In genomic region chr22:39098576-39098975, GRCh38 we compare ENCODE assay signal across 17 cellular contexts. TPM values are rescaled to one million over a fixed set of nuclear protein-coding genes. Genes with fewer than 3 reads are reported as not detected.
DNase-seq lines count a peak whose midpoint lies in the region; ATAC-seq and TF ChIP-seq lines count a peak whose summit lies in the region.
"Had no signal": no experiment of that assay in that cellular context is flagged by ENCODE, and none has a peak within 500 bp of the region (broad histone marks: within the 10 kb centered on the region; RNA-seq: fewer than 3 reads in every experiment).

No MANE protein-coding gene starts in this region.

- H3K4me3 Mint-ChIP-seq in activated naive CD4-positive, alpha-beta T cell treated with anti-CD3 and anti-CD28 coated beads for 36 hours: peak overlapping the region; percentile 9
- peak overlapping the region; percentile 79 to 82 for H3K4me3 Mint-ChIP-seq in effector memory CD8-positive, alpha-beta T cell
- peak overlapping the region; percentile 71 to 85 for H3K4me3 Mint-ChIP-seq in stimulated activated naive CD8-positive, alpha-beta T cell treated with anti-CD3 and anti-CD28 coated beads, Interleukin-15, amount 100 ng/mL, for 72 hours

- no peak for ATAC-seq in effector memory CD8-positive, alpha-beta T cell (replicated peaks)
- ATAC-seq in stimulated activated naive CD8-positive, alpha-beta T cell treated with anti-CD3 and anti-CD28 coated beads, Interleukin-15, amount 100 ng/mL, for 72 hours: no peak
- ATAC-seq: body of pancreas had no signal

- no peaks in the 10 kb centered on the region for H3K27me3 ChIP-seq in PC-9 (ENCODE audit: insufficient read depth, low read depth)
- H3K27me3 ChIP-seq in SK-N-SH (ENCODE audit: insufficient read depth): no peaks in the 10 kb centered on the region
- H3K27me3 ChIP-seq: body of pancreas, esophagus squamous epithelium, pancreas had no signal

- no peaks in the 10 kb centered on the region for H3K9me3 ChIP-seq in PC-9 (ENCODE audit: insufficient read depth, low read depth)
- no peaks in the 10 kb centered on the region for H3K9me3 ChIP-seq in SK-N-SH
- H3K9me3 ChIP-seq: body of pancreas, esophagus squamous epithelium, pancreas had no signal

- no peak overlapping the region for H3K4me3 ChIP-seq in PC-9
- H3K4me3 ChIP-seq in SK-N-SH (ENCODE audit: low read depth in 2 of 2, low read length in 1 of 2): no peak overlapping the region
- H3K4me3 ChIP-seq: body of pancreas, esophagus squamous epithelium, pancreas had no signal

- H2AFZ ChIP-seq in PC-9 (no peak overlapping the region), SK-N-SH (ENCODE audit: low read depth) (no peak overlapping the region)

- DNase-seq in activated naive CD4-positive, alpha-beta T cell treated with anti-CD3 and anti-CD28 coated beads for 36 hours: no peak
- no peak for DNase-seq in activated naive CD4-positive, alpha-beta T cell treated with anti-CD3 and anti-CD28 coated beads, Interleukin-2, amount 50 U/mL, for 16 hours
- DNase-seq in PC-9: no peak
- DNase-seq in effector memory CD8-positive, alpha-beta T cell: no peak
- DNase-seq in stimulated activated naive CD8-positive, alpha-beta T cell treated with anti-CD3 and anti-CD28 coated beads, Interleukin-15, amount 100 ng/mL, for 72 hours: no peak
- no peak for DNase-seq in nucleus accumbens (lab: John Stamatoyannopoulos, UW)
- no peak for DNase-seq in NCI-H69 (lab: John Stamatoyannopoulos, UW)
- DNase-seq in SK-N-SH: no peak
- DNase-seq: activated CD4-positive, alpha-beta T cell treated with anti-CD3 and anti-CD28 coated beads for 1 hour; activated gamma-delta T cell; body of pancreas; esophagus squamous epithelium; GF-D8; pancreas; RPMI8226 had no signal

- no TSS peak for BruUV-seq in PC-9 (replicated peaks; lab: Mats Ljungman, UMichigan)

- no peaks in the 10 kb centered on the region for H4K20me1 ChIP-seq in PC-9 (ENCODE audit: insufficient read depth)
- no peaks in the 10 kb centered on the region for H4K20me1 ChIP-seq in SK-N-SH (ENCODE audit: insufficient read depth)

- peaks cover 64% of the 10 kb centered on the region for H3K4me1 Mint-ChIP-seq in activated naive CD4-positive, alpha-beta T cell treated with anti-CD3 and anti-CD28 coated beads for 36 hours (ENCODE audit: low read depth)
- peaks cover 62 to 68% of the 10 kb centered on the region in 2 donors for H3K4me1 Mint-ChIP-seq in effector memory CD8-positive, alpha-beta T cell (ENCODE audit: low read depth in 2 of 2)
- peaks cover 79% of the 10 kb centered on the region for H3K4me1 Mint-ChIP-seq in stimulated activated naive CD8-positive, alpha-beta T cell treated with anti-CD3 and anti-CD28 coated beads, Interleukin-15, amount 100 ng/mL, for 72 hours

- CTCF ChIA-PET in activated naive CD4-positive, alpha-beta T cell treated with anti-CD3 and anti-CD28 coated beads for 36 hours (lab: Charles Lee): interaction anchor here (1.0 to 1.1 kb wide), 2 partner anchors 20 to 237 kb away, joined by 3 read pairs; no protein-coding TSS in a partner anchor
- CTCF ChIA-PET in PC-9 (lab: Charles Lee): interaction anchor here (0.9 kb wide), 1 partner anchor 23 kb away, joined by 3 read pairs; no protein-coding TSS in a partner anchor
- CTCF ChIA-PET in SK-N-SH (lab: Yijun Ruan, JAX): interaction anchor here (0.7 kb wide), 1 partner anchor 888 kb away, joined by 3 read pairs; no protein-coding TSS in a partner anchor

- H3K27ac Mint-ChIP-seq in activated naive CD4-positive, alpha-beta T cell treated with anti-CD3 and anti-CD28 coated beads for 36 hours: peak overlapping the region; percentile 78
- H3K27ac Mint-ChIP-seq in effector memory CD8-positive, alpha-beta T cell: peak overlapping the region; percentile 96 to 98
- peak overlapping the region in 1 of 2 donors; percentile 69 for H3K27ac Mint-ChIP-seq in stimulated activated naive CD8-positive, alpha-beta T cell treated with anti-CD3 and anti-CD28 coated beads, Interleukin-15, amount 100 ng/mL, for 72 hours

- H3K27ac ChIP-seq in PC-9 (0 out of 2 replicates have a peak overlapping the region, but pooled peaks have one; percentile 62), SK-N-SH (ENCODE audit: low read depth in 2 of 2, low read length in 1 of 2) (no peak overlapping the region)
- H3K27ac ChIP-seq: body of pancreas, pancreas had no signal

- H3K9me2 ChIP-seq in PC-9 (ENCODE audit: insufficient read depth) (no peaks in the 10 kb centered on the region), SK-N-SH (no peaks in the 10 kb centered on the region)

- H3K9me3 Mint-ChIP-seq in activated naive CD4-positive, alpha-beta T cell treated with anti-CD3 and anti-CD28 coated beads for 36 hours: no peaks in the 10 kb centered on the region
- H3K9me3 Mint-ChIP-seq in effector memory CD8-positive, alpha-beta T cell: no peaks in the 10 kb centered on the region
- H3K9me3 Mint-ChIP-seq in stimulated activated naive CD8-positive, alpha-beta T cell treated with anti-CD3 and anti-CD28 coated beads, Interleukin-15, amount 100 ng/mL, for 72 hours: no peaks in the 10 kb centered on the region

- H3F3A ChIP-seq in PC-9 (ENCODE audit: insufficient read depth, low read depth): peaks cover 29% of the 10 kb centered on the region
- no peaks in the 10 kb centered on the region for H3F3A ChIP-seq in SK-N-SH (replicated peaks; ENCODE audit: insufficient read depth)

- peaks cover 55% of the 10 kb centered on the region for H3K4me1 ChIP-seq in PC-9 (replicated peaks; ENCODE audit: insufficient read depth)
- no peaks in the 10 kb centered on the region; a peak in 1 of 4 replicates for H3K4me1 ChIP-seq in SK-N-SH (ENCODE audit: control insufficient read depth in 1 of 2, insufficient read depth in 2 of 2, low read depth in 1 of 2, low read length in 1 of 2)
- H3K4me1 ChIP-seq: body of pancreas, pancreas had no signal

- H3K79me2 ChIP-seq in PC-9 (ENCODE audit: low read depth) (no peaks in the 10 kb centered on the region), SK-N-SH (ENCODE audit: insufficient read depth) (no peaks in the 10 kb centered on the region)

- POLR2A ChIA-PET in PC-9 (lab: Charles Lee; ENCODE audit: unreplicated experiment) (interaction anchor here (0.6 to 0.8 kb wide), 2 partner anchors 312 to 859 kb away, joined by 4 to 8 read pairs; no protein-coding TSS in a partner anchor), SK-N-SH (lab: Yijun Ruan, JAX) (no interaction called here)

- no peak for TF ChIP-seq CTCF in PC-9 (conservative IDR thresholded peaks at IDR 0.05)
- no peak for TF ChIP-seq CTCF in SK-N-SH (IDR thresholded peaks at IDR 0.05)

- intact Hi-C loops in activated naive CD4-positive, alpha-beta T cell treated with anti-CD3 and anti-CD28 coated beads for 36 hours (cut with micrococcal nuclease): loop anchor here (5.0 kb wide), 1 partner anchor 391 kb away; the partner anchor contains the start of gene GTPBP1
- intact Hi-C loops in PC-9 (cut with micrococcal nuclease; ENCODE audit: unreplicated experiment): loop anchor here (5.0 kb wide), 1 partner anchor 76 kb away; the partner anchor contains the start of gene APOBEC3D

- H3K36me3 ChIP-seq in PC-9 (ENCODE audit: low read depth): no peaks in the 10 kb centered on the region
- H3K36me3 ChIP-seq in SK-N-SH (replicated peaks in 1 of 2; ENCODE audit: control insufficient read depth in 1 of 2, insufficient read depth in 2 of 2, low read length in 1 of 2): no peaks in the 10 kb centered on the region
- H3K36me3 ChIP-seq: esophagus squamous epithelium, pancreas had no signal

- H3K4me2 ChIP-seq in PC-9: peak overlapping the region; percentile 70
- H3K4me2 ChIP-seq in SK-N-SH: no peak overlapping the region

- H3K9ac ChIP-seq in SK-N-SH: no peak overlapping the region

- no peak for TF ChIP-seq EP300 in SK-N-SH (IDR thresholded peaks at IDR 0.05; ENCODE audit: borderline replicate concordance in 1 of 2, low read depth in 1 of 2, low read length in 1 of 2)

- H3K36me3 Mint-ChIP-seq in activated naive CD4-positive, alpha-beta T cell treated with anti-CD3 and anti-CD28 coated beads for 36 hours (ENCODE audit: low read depth): no peaks in the 10 kb centered on the region
- peaks cover 20% of the 10 kb centered on the region for H3K36me3 Mint-ChIP-seq in effector memory CD8-positive, alpha-beta T cell (ENCODE audit: insufficient read depth)

- no peak for TF ChIP-seq RAD21 in SK-N-SH (IDR thresholded peaks at IDR 0.05; ENCODE audit: low read length)

- WGBS in SK-N-SH (ENCODE audit: low lambda C conversion rate): 95% methylated on average over 6 of the region's 8 CpGs

- no peaks in the 10 kb centered on the region for H3K27me3 Mint-ChIP-seq in activated naive CD4-positive, alpha-beta T cell treated with anti-CD3 and anti-CD28 coated beads for 36 hours (ENCODE audit: low read depth)
- H3K27me3 Mint-ChIP-seq in effector memory CD8-positive, alpha-beta T cell: no peaks in the 10 kb centered on the region
- no peaks in the 10 kb centered on the region for H3K27me3 Mint-ChIP-seq in stimulated activated naive CD8-positive, alpha-beta T cell treated with anti-CD3 and anti-CD28 coated beads, Interleukin-15, amount 100 ng/mL, for 72 hours

TF ChIP-seq in SK-N-SH, 30 proteins besides CTCF, POLR2A, EP300 and RAD21 (continues in another document):
- TF ChIP-seq TCF12 (IDR thresholded peaks at IDR 0.05): no peak
- TF ChIP-seq GATA2 (CRISPR knock-in tag; IDR thresholded peaks at IDR 0.05): no peak
- no peak for TF ChIP-seq YY1 (IDR thresholded peaks at IDR 0.05; ENCODE audit: low read depth)
- no peak for TF ChIP-seq TAF1 (IDR thresholded peaks at IDR 0.05; ENCODE audit: borderline replicate concordance, low read depth, low read length)

RNA-seq across cellular contexts. Expression of gene APOBEC3H, which starts 1.5 kb away (rescaled TPM):
- 10 to 100 TPM; 11.9 to 13.2 TPM for total RNA-seq in activated naive CD4-positive, alpha-beta T cell treated with anti-CD3 and anti-CD28 coated beads for 36 hours
- total RNA-seq in PC-9 (2021): 1.5 and 2.5 TPM in 2 replicates
- polyA plus RNA-seq in SK-N-SH (2012; rRNA removed): 0.18 and 0.49 TPM in 2 replicates
- polyA plus RNA-seq in SK-N-SH (2012; cell fraction: cytosol; rRNA removed): 0.18 and 0.33 TPM in 2 replicates
- polyA plus RNA-seq in SK-N-SH (2012; cell fraction: nucleus; rRNA removed): 0.54 and 0.77 TPM in 2 replicates
- total RNA-seq: body of pancreas, dermis microvascular lymphatic vessel endothelial cell, urinary bladder had no signal

RNA-seq across cellular contexts. Expression of gene APOBEC3G, which starts 21.5 kb away (rescaled TPM):
- 10 to 100 TPM; 23.1 to 24.1 TPM for total RNA-seq in activated naive CD4-positive, alpha-beta T cell treated with anti-CD3 and anti-CD28 coated beads for 36 hours
- 9.5 and 14.0 TPM in 2 replicates for total RNA-seq in PC-9 (2021)
- polyA plus RNA-seq in SK-N-SH (2012; rRNA removed): 0.11 TPM in 1 of 2 replicates, not detected in the other
- polyA plus RNA-seq in SK-N-SH (2012; cell fraction: cytosol; rRNA removed): 0.09 and 0.17 TPM in 2 replicates
- polyA plus RNA-seq in SK-N-SH (2012; cell fraction: nucleus; rRNA removed): 0.08 and 0.10 TPM in 2 replicates

RNA-seq across cellular contexts. Expression of gene CBX7, which starts 53.9 kb away (rescaled TPM):
- total RNA-seq in activated naive CD4-positive, alpha-beta T cell treated with anti-CD3 and anti-CD28 coated beads for 36 hours: 10 to 100 TPM; 20.8 to 24.1 TPM
- total RNA-seq in PC-9 (2021): 28.2 and 29.1 TPM in 2 replicates
- 2.3 and 2.7 TPM in 2 replicates for polyA plus RNA-seq in SK-N-SH (2012; rRNA removed)
- polyA plus RNA-seq in SK-N-SH (2012; cell fraction: cytosol; rRNA removed): 1.4 and 2.3 TPM in 2 replicates
- polyA plus RNA-seq in SK-N-SH (2012; cell fraction: nucleus; rRNA removed): 8.3 and 9.9 TPM in 2 replicates

RNA-seq across cellular contexts. Expression of gene APOBEC3F, which starts 57.9 kb away (rescaled TPM):
- 10 to 100 TPM; 12.3 to 12.4 TPM for total RNA-seq in activated naive CD4-positive, alpha-beta T cell treated with anti-CD3 and anti-CD28 coated beads for 36 hours
- total RNA-seq in PC-9 (2021): 28.3 and 29.6 TPM in 2 replicates
- 3.8 and 4.3 TPM in 2 replicates for polyA plus RNA-seq in SK-N-SH (2012; rRNA removed)
- polyA plus RNA-seq in SK-N-SH (2012; cell fraction: cytosol; rRNA removed): 3.3 and 4.0 TPM in 2 replicates
- 3.0 and 4.9 TPM in 2 replicates for polyA plus RNA-seq in SK-N-SH (2012; cell fraction: nucleus; rRNA removed)

Comparison
In these comparisons a context has a peak if more than half of its experiments do, and no peak if none do; other contexts are left out.
1. H3K4me3 Mint-ChIP-seq: peak in every context shown above with its lines; median percentile 80 in effector memory CD8-positive, alpha-beta T cell; 78 in stimulated activated naive CD8-positive, alpha-beta T cell treated with anti-CD3 and anti-CD28 coated beads, Interleukin-15, amount 100 ng/mL, for 72 hours; 9 in activated naive CD4-positive, alpha-beta T cell treated with anti-CD3 and anti-CD28 coated beads for 36 hours.